1 cellular context compared by ENCODE assay signal in genomic region chr19:35879770-35880317, GRCh38.
TF ChIP-seq lines count a peak whose summit lies in the region.

No MANE protein-coding gene starts in this region.

TF ChIP-seq in K562, 482 proteins besides CTCF, POLR2A, EP300 and RAD21 (continued from another document and continues in another):
- TF ChIP-seq FUS (optimal IDR thresholded peaks at IDR 0.05; ENCODE audit: low read depth, low read length) = no peak
- TF ChIP-seq FOXK2 (conservative IDR thresholded peaks at IDR 0.05 in 1 of 2, IDR thresholded peaks at IDR 0.05 in 1 of 2; ENCODE audit: low read depth in 2 of 2) = 0 out of 4 replicates have a peak, but pooled peaks of 1 of the 2 experiments have one; percentile 54
- TF ChIP-seq ELF1 (tag; IDR thresholded peaks at IDR 0.05) = no peak
- no peak for TF ChIP-seq KHSRP (IDR thresholded peaks at IDR 0.05)
- TF ChIP-seq, protein P1, sequence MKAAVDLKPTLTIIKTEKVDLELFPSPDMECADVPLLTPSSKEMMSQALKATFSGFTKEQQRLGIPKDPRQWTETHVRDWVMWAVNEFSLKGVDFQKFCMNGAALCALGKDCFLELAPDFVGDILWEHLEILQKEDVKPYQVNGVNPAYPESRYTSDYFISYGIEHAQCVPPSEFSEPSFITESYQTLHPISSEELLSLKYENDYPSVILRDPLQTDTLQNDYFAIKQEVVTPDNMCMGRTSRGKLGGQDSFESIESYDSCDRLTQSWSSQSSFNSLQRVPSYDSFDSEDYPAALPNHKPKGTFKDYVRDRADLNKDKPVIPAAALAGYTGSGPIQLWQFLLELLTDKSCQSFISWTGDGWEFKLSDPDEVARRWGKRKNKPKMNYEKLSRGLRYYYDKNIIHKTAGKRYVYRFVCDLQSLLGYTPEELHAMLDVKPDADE (conservative IDR thresholded peaks at IDR 0.05; ENCODE audit: control insufficient read depth, low read depth, low read length) = peak; percentile 83; the same call in 1 of the 2 replicates
- TF ChIP-seq GTF3C2 (IDR thresholded peaks at IDR 0.05; ENCODE audit: borderline replicate concordance, extremely low read depth, insufficient read length) = no peak
- TF ChIP-seq, protein P2, sequence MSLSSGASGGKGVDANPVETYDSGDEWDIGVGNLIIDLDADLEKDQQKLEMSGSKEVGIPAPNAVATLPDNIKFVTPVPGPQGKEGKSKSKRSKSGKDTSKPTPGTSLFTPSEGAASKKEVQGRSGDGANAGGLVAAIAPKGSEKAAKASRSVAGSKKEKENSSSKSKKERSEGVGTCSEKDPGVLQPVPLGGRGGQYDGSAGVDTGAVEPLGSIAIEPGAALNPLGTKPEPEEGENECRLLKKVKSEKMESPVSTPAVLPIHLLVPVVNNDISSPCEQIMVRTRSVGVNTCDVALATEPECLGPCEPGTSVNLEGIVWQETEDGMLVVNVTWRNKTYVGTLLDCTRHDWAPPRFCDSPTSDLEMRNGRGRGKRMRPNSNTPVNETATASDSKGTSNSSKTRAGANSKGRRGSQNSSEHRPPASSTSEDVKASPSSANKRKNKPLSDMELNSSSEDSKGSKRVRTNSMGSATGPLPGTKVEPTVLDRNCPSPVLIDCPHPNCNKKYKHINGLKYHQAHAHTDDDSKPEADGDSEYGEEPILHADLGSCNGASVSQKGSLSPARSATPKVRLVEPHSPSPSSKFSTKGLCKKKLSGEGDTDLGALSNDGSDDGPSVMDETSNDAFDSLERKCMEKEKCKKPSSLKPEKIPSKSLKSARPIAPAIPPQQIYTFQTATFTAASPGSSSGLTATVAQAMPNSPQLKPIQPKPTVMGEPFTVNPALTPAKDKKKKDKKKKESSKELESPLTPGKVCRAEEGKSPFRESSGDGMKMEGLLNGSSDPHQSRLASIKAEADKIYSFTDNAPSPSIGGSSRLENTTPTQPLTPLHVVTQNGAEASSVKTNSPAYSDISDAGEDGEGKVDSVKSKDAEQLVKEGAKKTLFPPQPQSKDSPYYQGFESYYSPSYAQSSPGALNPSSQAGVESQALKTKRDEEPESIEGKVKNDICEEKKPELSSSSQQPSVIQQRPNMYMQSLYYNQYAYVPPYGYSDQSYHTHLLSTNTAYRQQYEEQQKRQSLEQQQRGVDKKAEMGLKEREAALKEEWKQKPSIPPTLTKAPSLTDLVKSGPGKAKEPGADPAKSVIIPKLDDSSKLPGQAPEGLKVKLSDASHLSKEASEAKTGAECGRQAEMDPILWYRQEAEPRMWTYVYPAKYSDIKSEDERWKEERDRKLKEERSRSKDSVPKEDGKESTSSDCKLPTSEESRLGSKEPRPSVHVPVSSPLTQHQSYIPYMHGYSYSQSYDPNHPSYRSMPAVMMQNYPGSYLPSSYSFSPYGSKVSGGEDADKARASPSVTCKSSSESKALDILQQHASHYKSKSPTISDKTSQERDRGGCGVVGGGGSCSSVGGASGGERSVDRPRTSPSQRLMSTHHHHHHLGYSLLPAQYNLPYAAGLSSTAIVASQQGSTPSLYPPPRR (CRISPR knock-in tag; IDR thresholded peaks at IDR 0.05; ENCODE audit: borderline replicate concordance) = no peak
- TF ChIP-seq NKRF (IDR thresholded peaks at IDR 0.05; ENCODE audit: borderline replicate concordance) = peak; percentile 81; the same call in 1 of the 2 replicates
- no peak for TF ChIP-seq TEAD4 (IDR thresholded peaks at IDR 0.05; ENCODE audit: low read length)
- 0 out of 2 replicates have a peak, but pooled peaks have one; percentile 19 for TF ChIP-seq TEAD4 (CRISPR knock-in tag; IDR thresholded peaks at IDR 0.05; ENCODE audit: borderline replicate concordance)
- no peak for TF ChIP-seq NR4A1 (CRISPR knock-in tag; IDR thresholded peaks at IDR 0.05)
- peak; percentile 52; the same call in 1 of the 2 replicates for TF ChIP-seq NR4A1 (tag; IDR thresholded peaks at IDR 0.05)
- TF ChIP-seq HMBOX1 (IDR thresholded peaks at IDR 0.05) = no peak
- TF ChIP-seq ARID1B (IDR thresholded peaks at IDR 0.05) = peak; percentile 15; the same call in 1 of the 2 replicates
- peak; percentile 61 for TF ChIP-seq RAD51 (IDR thresholded peaks at IDR 0.05; ENCODE audit: borderline replicate concordance, low read depth)
- TF ChIP-seq L3MBTL2 (IDR thresholded peaks at IDR 0.05) = peak; percentile 39; the same call in 1 of the 2 replicates
- TF ChIP-seq ZNF707 (CRISPR knock-in tag; conservative IDR thresholded peaks at IDR 0.05) = no peak
- no peak for TF ChIP-seq HINFP (tag; conservative IDR thresholded peaks at IDR 0.05; ENCODE audit: low read depth)
- TF ChIP-seq DIDO1 (tag; IDR thresholded peaks at IDR 0.05; ENCODE audit: low read depth) = no peak
- no peak for TF ChIP-seq POLR2H (tag; IDR thresholded peaks at IDR 0.05; ENCODE audit: low read depth)
- TF ChIP-seq GABPB2 (CRISPR knock-in tag; conservative IDR thresholded peaks at IDR 0.05) = no peak
- TF ChIP-seq ZFP30 (CRISPR knock-in tag; IDR thresholded peaks at IDR 0.05; ENCODE audit: borderline replicate concordance) = no peak
- no peak for TF ChIP-seq ARNT (IDR thresholded peaks at IDR 0.05)
- no peak for TF ChIP-seq THRAP3 (IDR thresholded peaks at IDR 0.05; ENCODE audit: borderline replicate concordance)
- no peak for TF ChIP-seq PHTF2 (CRISPR knock-in tag; IDR thresholded peaks at IDR 0.05)
- TF ChIP-seq PURB (CRISPR knock-in tag; IDR thresholded peaks at IDR 0.05; ENCODE audit: low read depth) = no peak
- TF ChIP-seq PTRF (tag; IDR thresholded peaks at IDR 0.05) = no peak
- no peak for TF ChIP-seq SNIP1 (IDR thresholded peaks at IDR 0.05; ENCODE audit: low read depth)
- TF ChIP-seq CREB1 (IDR thresholded peaks at IDR 0.05) = no peak
- TF ChIP-seq CREB1 (CRISPR knock-in tag; IDR thresholded peaks at IDR 0.05) = peak; percentile 70; the same call in 1 of the 2 replicates
- no peak for TF ChIP-seq SRSF1 (IDR thresholded peaks at IDR 0.05; ENCODE audit: low read depth, low read length)
- TF ChIP-seq SIX5 (IDR thresholded peaks at IDR 0.05; ENCODE audit: borderline replicate concordance in 1 of 2, insufficient read depth in 1 of 2, low read depth in 1 of 2, low read length in 2 of 2) = no peak
- TF ChIP-seq, protein P3, sequence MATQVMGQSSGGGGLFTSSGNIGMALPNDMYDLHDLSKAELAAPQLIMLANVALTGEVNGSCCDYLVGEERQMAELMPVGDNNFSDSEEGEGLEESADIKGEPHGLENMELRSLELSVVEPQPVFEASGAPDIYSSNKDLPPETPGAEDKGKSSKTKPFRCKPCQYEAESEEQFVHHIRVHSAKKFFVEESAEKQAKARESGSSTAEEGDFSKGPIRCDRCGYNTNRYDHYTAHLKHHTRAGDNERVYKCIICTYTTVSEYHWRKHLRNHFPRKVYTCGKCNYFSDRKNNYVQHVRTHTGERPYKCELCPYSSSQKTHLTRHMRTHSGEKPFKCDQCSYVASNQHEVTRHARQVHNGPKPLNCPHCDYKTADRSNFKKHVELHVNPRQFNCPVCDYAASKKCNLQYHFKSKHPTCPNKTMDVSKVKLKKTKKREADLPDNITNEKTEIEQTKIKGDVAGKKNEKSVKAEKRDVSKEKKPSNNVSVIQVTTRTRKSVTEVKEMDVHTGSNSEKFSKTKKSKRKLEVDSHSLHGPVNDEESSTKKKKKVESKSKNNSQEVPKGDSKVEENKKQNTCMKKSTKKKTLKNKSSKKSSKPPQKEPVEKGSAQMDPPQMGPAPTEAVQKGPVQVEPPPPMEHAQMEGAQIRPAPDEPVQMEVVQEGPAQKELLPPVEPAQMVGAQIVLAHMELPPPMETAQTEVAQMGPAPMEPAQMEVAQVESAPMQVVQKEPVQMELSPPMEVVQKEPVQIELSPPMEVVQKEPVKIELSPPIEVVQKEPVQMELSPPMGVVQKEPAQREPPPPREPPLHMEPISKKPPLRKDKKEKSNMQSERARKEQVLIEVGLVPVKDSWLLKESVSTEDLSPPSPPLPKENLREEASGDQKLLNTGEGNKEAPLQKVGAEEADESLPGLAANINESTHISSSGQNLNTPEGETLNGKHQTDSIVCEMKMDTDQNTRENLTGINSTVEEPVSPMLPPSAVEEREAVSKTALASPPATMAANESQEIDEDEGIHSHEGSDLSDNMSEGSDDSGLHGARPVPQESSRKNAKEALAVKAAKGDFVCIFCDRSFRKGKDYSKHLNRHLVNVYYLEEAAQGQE (CRISPR knock-in tag; IDR thresholded peaks at IDR 0.05; ENCODE audit: low read depth) = peak; percentile 100
- TF ChIP-seq WHSC1 (IDR thresholded peaks at IDR 0.05; ENCODE audit: low read length) = no peak
- TF ChIP-seq ZEB2 (IDR thresholded peaks at IDR 0.05) = no peak
- TF ChIP-seq OTX1 (CRISPR knock-in tag; IDR thresholded peaks at IDR 0.05) = no peak
- no peak for TF ChIP-seq NFRKB (IDR thresholded peaks at IDR 0.05; ENCODE audit: low read depth)
- peak; percentile 80 for TF ChIP-seq DACH1 (IDR thresholded peaks at IDR 0.05; ENCODE audit: partially characterized antibody)
- TF ChIP-seq BMI1 (IDR thresholded peaks at IDR 0.05; ENCODE audit: low read length) = no peak
- TF ChIP-seq, protein P4, sequence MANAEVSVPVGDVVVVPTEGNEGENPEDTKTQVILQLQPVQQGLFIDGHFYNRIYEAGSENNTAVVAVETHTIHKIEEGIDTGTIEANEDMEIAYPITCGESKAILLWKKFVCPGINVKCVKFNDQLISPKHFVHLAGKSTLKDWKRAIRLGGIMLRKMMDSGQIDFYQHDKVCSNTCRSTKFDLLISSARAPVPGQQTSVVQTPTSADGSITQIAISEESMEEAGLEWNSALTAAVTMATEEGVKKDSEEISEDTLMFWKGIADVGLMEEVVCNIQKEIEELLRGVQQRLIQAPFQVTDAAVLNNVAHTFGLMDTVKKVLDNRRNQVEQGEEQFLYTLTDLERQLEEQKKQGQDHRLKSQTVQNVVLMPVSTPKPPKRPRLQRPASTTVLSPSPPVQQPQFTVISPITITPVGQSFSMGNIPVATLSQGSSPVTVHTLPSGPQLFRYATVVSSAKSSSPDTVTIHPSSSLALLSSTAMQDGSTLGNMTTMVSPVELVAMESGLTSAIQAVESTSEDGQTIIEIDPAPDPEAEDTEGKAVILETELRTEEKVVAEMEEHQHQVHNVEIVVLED (CRISPR knock-in tag; IDR thresholded peaks at IDR 0.05) = peak; percentile 13; the same call in 1 of the 2 replicates
- TF ChIP-seq ZNF551 (CRISPR knock-in tag; IDR thresholded peaks at IDR 0.05) = no peak
- no peak for TF ChIP-seq POLR2B (IDR thresholded peaks at IDR 0.05; ENCODE audit: low read depth, partially characterized antibody)
- TF ChIP-seq ESRRB (CRISPR knock-in tag; IDR thresholded peaks at IDR 0.05; ENCODE audit: borderline replicate concordance) = no peak
- no peak for TF ChIP-seq ZNF140 (CRISPR knock-in tag; IDR thresholded peaks at IDR 0.05)
- TF ChIP-seq SP1 (CRISPR knock-in tag; IDR thresholded peaks at IDR 0.05) = peak; percentile 93
- no peak for TF ChIP-seq ZNF695 (CRISPR knock-in tag; IDR thresholded peaks at IDR 0.05)
